In genomic region chr4:128386761-128387599, GRCh38 we compare ENCODE assay signal across 9 cellular contexts.
DNase-seq lines count a peak whose midpoint lies in the region; ATAC-seq, FAIRE-seq and TF ChIP-seq lines count a peak whose summit lies in the region.
"Had no signal": no experiment of that assay in that cellular context is flagged by ENCODE, and none has a peak within 500 bp of the region (broad histone marks: within the 10 kb centered on the region; RNA-seq: fewer than 3 reads in every experiment).

No MANE protein-coding gene starts in this region.

- peak; percentile 95 to 98 (median 96) for ATAC-seq in pancreas
- no peak for ATAC-seq in naive thymus-derived CD8-positive, alpha-beta T cell

- H3K36me3 ChIP-seq in pancreas, result no peaks in the 10 kb centered on the region

- TF ChIP-seq CTCF in 22Rv1 (IDR thresholded peaks at IDR 0.05) (no peak), HL-60 (IDR thresholded peaks at IDR 0.05; ENCODE audit: insufficient read depth, low read length) (no peak), pancreas (IDR thresholded peaks at IDR 0.05) (no peak), D721Med (IDR thresholded peaks at IDR 0.05; ENCODE audit: insufficient read depth, missing control alignments) (no peak)

- no peaks in the 10 kb centered on the region for H3K9me3 Mint-ChIP-seq in naive thymus-derived CD8-positive, alpha-beta T cell

- no peaks in the 10 kb centered on the region for H3K27me3 ChIP-seq in HL-60 (ENCODE audit: insufficient read depth, poor library complexity, severe bottlenecking)
- no peaks in the 10 kb centered on the region for H3K27me3 ChIP-seq in pancreas

- H3K27me3 Mint-ChIP-seq in naive thymus-derived CD8-positive, alpha-beta T cell, result no peaks in the 10 kb centered on the region

- intact Hi-C loops in pancreas (cut with DNase I), result no loop called here

- H3K27ac ChIP-seq in 22Rv1 (peak overlapping the region; percentile 57), HL-60 (replicated peaks) (peak overlapping the region; percentile 47), pancreas (peak overlapping the region; percentile 62 to 78 (median 74))

- no peak overlapping the region for H3K27ac Mint-ChIP-seq in naive thymus-derived CD8-positive, alpha-beta T cell

- H3K4me1 ChIP-seq in pancreas, result peaks cover 16 to 22% (median 21%) of the 10 kb centered on the region in 3 donors

- H3K36me3 Mint-ChIP-seq in naive thymus-derived CD8-positive, alpha-beta T cell, result peaks cover 0 to 6% (median 0%) of the 10 kb centered on the region in 3 donors

- POLR2A ChIA-PET in naive thymus-derived CD8-positive, alpha-beta T cell (lab: Charles Lee), result no interaction called here

- WGBS in pancreas, 2 donors, result 19 to 21% methylated on average over 15 of the region's 15 CpGs

- no peaks in the 10 kb centered on the region for H3K9me3 ChIP-seq in pancreas

- FAIRE-seq in frontal cortex (lab: Jason Lieb, UNC) (no peak), pancreas (lab: Jason Lieb, UNC) (peak; percentile 72), D721Med (lab: Jason Lieb, UNC) (no peak)

- H3K4me1 Mint-ChIP-seq in naive thymus-derived CD8-positive, alpha-beta T cell, result peaks cover 0 to 2% (median 0%) of the 10 kb centered on the region in 4 donors

- DNase-seq in HL-60 (ENCODE audit: low read depth in 1 of 2, low spot score in 1 of 2), result peak; percentile 63 to 84
- peak; percentile 70 for DNase-seq in SW480 (ENCODE audit: low spot score)
- DNase-seq in frontal cortex (ENCODE audit: low spot score in 2 of 2), result peak; percentile 18 to 50
- peak; percentile 80 to 95 (median 93) for DNase-seq in pancreas
- DNase-seq in D721Med (ENCODE audit: insufficient read length, low spot score), result no peak
- DNase-seq in naive thymus-derived CD8-positive, alpha-beta T cell, result no peak
- no peak for DNase-seq in activated CD4-positive, CD25-positive, alpha-beta regulatory T cell treated with anti-CD3 and anti-CD28 coated beads, Interleukin-2, amount 50 U/mL, for 72 hours
- DNase-seq: DND-41 had no signal

- no peak overlapping the region for H3K4me3 Mint-ChIP-seq in naive thymus-derived CD8-positive, alpha-beta T cell

- H3K4me3 ChIP-seq in HL-60 (replicated peaks; ENCODE audit: insufficient read depth, low read length) (no peak overlapping the region), pancreas (no peak overlapping the region)

Comparison
In these comparisons a context has a peak if more than half of its experiments do, and no peak if none do; other contexts are left out.
1. DNase-seq: peak in HL-60 (2 of 2), SW480 (single experiment), frontal cortex (2 of 2) and pancreas (6 of 6); none in D721Med (single experiment), naive thymus-derived CD8-positive, alpha-beta T cell (0 of 10) and activated CD4-positive, CD25-positive, alpha-beta regulatory T cell treated with anti-CD3 and anti-CD28 coated beads, Interleukin-2, amount 50 U/mL, for 72 hours (single experiment).
2. ATAC-seq: peak in pancreas (4 of 4); none in naive thymus-derived CD8-positive, alpha-beta T cell (0 of 2).
3. Peak in every context shown above with its lines, with median percentiles within 50 percentile points of each other: H3K27ac ChIP-seq.